In genomic region chr19:56137405-56137804, GRCh38 we compare ENCODE assay signal across 19 cellular contexts. TPM values are rescaled to one million over a fixed set of nuclear protein-coding genes. Genes with fewer than 3 reads are reported as not detected.
A peak's percentile ranks its signal among the peaks of the same experiment; 100 is the strongest.
DNase-seq lines count a peak whose midpoint lies in the region; ATAC-seq and TF ChIP-seq lines count a peak whose summit lies in the region.
"Had no signal": no experiment of that assay in that cellular context is flagged by ENCODE, and none has a peak within 500 bp of the region (broad histone marks: within the 10 kb centered on the region; RNA-seq: fewer than 3 reads in every experiment).

No MANE protein-coding gene starts in this region.

- peak overlapping the region in 3 of 5 experiments; percentile 49 to 75 (median 55) for H3K27ac Mint-ChIP-seq in brain
- H3K27ac Mint-ChIP-seq: activated naive CD8-positive, alpha-beta T cell treated with anti-CD3 and anti-CD28 coated beads, Interleukin-2, amount 10 ng/mL, durations not matched to agents 7 days and 5 days; effector memory CD8-positive, alpha-beta T cell; naive thymus-derived CD4-positive, alpha-beta T cell had no signal

- ATAC-seq in right lobe of liver (peak; percentile 5 to 39 (median 26)), upper lobe of left lung (ENCODE audit: low FRiP score in 2 of 2) (no peak), HG03135 (IDR thresholded peaks at IDR 0.05; ENCODE audit: unreplicated experiment) (no peak)
- ATAC-seq: effector memory CD8-positive, alpha-beta T cell; HCT116; naive thymus-derived CD4-positive, alpha-beta T cell had no signal

- peak overlapping the region; percentile 54; the same call in 1 of the 2 replicates for H3K4me2 ChIP-seq in MM.1S (ENCODE audit: low read depth, low read length)
- H3K4me2 ChIP-seq in GM23248 (ENCODE audit: unreplicated experiment), result no peak overlapping the region

- DNase-seq in MM.1S, result no peak
- DNase-seq in right lobe of liver, result peak; percentile 83 to 85 (median 84)
- DNase-seq in upper lobe of left lung, result peak in 1 of 2 donors; percentile 84
- DNase-seq in NCI-H82 treated with DMSO at 0.1 percent for 48 hours (lab: John Stamatoyannopoulos, UW; ENCODE audit: unreplicated experiment), result no peak
- no peak for DNase-seq in GM23248
- DNase-seq: activated naive CD8-positive, alpha-beta T cell treated with anti-CD3 and anti-CD28 coated beads, Interleukin-2, amount 10 ng/mL, durations not matched to agents 7 days and 5 days; activated T-cell treated with anti-CD3 and anti-CD28 coated beads, Interleukin-2, amount 50 U/mL, for 48 hours; effector memory CD8-positive, alpha-beta T cell; IMR-90; naive thymus-derived CD4-positive, alpha-beta T cell; NCI-H2171; retina had no signal

- H3K4me3 Mint-ChIP-seq in brain, result peak overlapping the region in 1 of 5 experiments; percentile 42
- H3K4me3 Mint-ChIP-seq: activated naive CD8-positive, alpha-beta T cell treated with anti-CD3 and anti-CD28 coated beads, Interleukin-2, amount 10 ng/mL, durations not matched to agents 7 days and 5 days; effector memory CD8-positive, alpha-beta T cell; naive thymus-derived CD4-positive, alpha-beta T cell had no signal

- H3K4me1 ChIP-seq in MM.1S (ENCODE audit: low read length) (peaks cover 23% of the 10 kb centered on the region), right lobe of liver (peaks cover 0 to 47% (median 22%) of the 10 kb centered on the region in 4 donors), upper lobe of left lung (peaks cover 25 to 66% (median 42%) of the 10 kb centered on the region in 4 donors), GM23248 (ENCODE audit: insufficient read depth) (peaks cover 8% of the 10 kb centered on the region)

- no peaks in the 10 kb centered on the region for H3K36me3 Mint-ChIP-seq in brain
- H3K36me3 Mint-ChIP-seq: activated naive CD8-positive, alpha-beta T cell treated with anti-CD3 and anti-CD28 coated beads, Interleukin-2, amount 10 ng/mL, durations not matched to agents 7 days and 5 days; naive thymus-derived CD4-positive, alpha-beta T cell had no signal

- H3K9ac ChIP-seq in MM.1S (ENCODE audit: low read length) (no peak overlapping the region), GM23248 (no peak overlapping the region)

- no peak for TF ChIP-seq EP300 in upper lobe of left lung (IDR thresholded peaks at IDR 0.05)

- in situ Hi-C loops in GM23248 (cut with MboI), result no loop called here

- H3K4me1 Mint-ChIP-seq in brain, result peaks cover 43% of the 10 kb centered on the region

- no peaks in the 10 kb centered on the region for H3K9me3 Mint-ChIP-seq in brain
- H3K9me3 Mint-ChIP-seq: activated naive CD8-positive, alpha-beta T cell treated with anti-CD3 and anti-CD28 coated beads, Interleukin-2, amount 10 ng/mL, durations not matched to agents 7 days and 5 days; effector memory CD8-positive, alpha-beta T cell; naive thymus-derived CD4-positive, alpha-beta T cell had no signal

- H3F3A ChIP-seq in MM.1S (ENCODE audit: insufficient read depth, low read length) (peaks cover 17% of the 10 kb centered on the region), GM23248 (ENCODE audit: insufficient read depth) (no peaks in the 10 kb centered on the region)

- no peak overlapping the region for H3K4me3 ChIP-seq in MM.1S (ENCODE audit: low read length)
- H3K4me3 ChIP-seq in right lobe of liver, result no peak overlapping the region
- no peak overlapping the region for H3K4me3 ChIP-seq in upper lobe of left lung
- H3K4me3 ChIP-seq in GM23248, result no peak overlapping the region
- H3K4me3 ChIP-seq: SK-N-MC had no signal

- H3K27me3 ChIP-seq in MM.1S (replicated peaks; ENCODE audit: insufficient read depth, low read length) (no peaks in the 10 kb centered on the region), right lobe of liver (no peaks in the 10 kb centered on the region), upper lobe of left lung (no peaks in the 10 kb centered on the region), GM23248 (replicated peaks; ENCODE audit: insufficient read depth) (no peaks in the 10 kb centered on the region)

- H3K27me3 Mint-ChIP-seq in brain, result no peaks in the 10 kb centered on the region
- H3K27me3 Mint-ChIP-seq: activated naive CD8-positive, alpha-beta T cell treated with anti-CD3 and anti-CD28 coated beads, Interleukin-2, amount 10 ng/mL, durations not matched to agents 7 days and 5 days; effector memory CD8-positive, alpha-beta T cell had no signal

- TF ChIP-seq CTCF in MM.1S (IDR thresholded peaks at IDR 0.05; ENCODE audit: low read length) (no peak), brain (conservative IDR thresholded peaks at IDR 0.05) (no peak), right lobe of liver (IDR thresholded peaks at IDR 0.05) (no peak), upper lobe of left lung (IDR thresholded peaks at IDR 0.05) (no peak)

- intact Hi-C loops in right lobe of liver (cut with DNase I), result no loop called here

- H4K20me1 ChIP-seq in MM.1S (ENCODE audit: insufficient read depth, low read length) (no peaks in the 10 kb centered on the region), GM23248 (ENCODE audit: insufficient read depth) (no peaks in the 10 kb centered on the region)

- no peak for TF ChIP-seq POLR2A in right lobe of liver (IDR thresholded peaks at IDR 0.05)
- peak in 1 of 4 donors; percentile 20 for TF ChIP-seq POLR2A in upper lobe of left lung (IDR thresholded peaks at IDR 0.05)

- H3K79me2 ChIP-seq in MM.1S (ENCODE audit: low read length) (peaks cover 8% of the 10 kb centered on the region), GM23248 (ENCODE audit: insufficient read depth) (peaks cover 8% of the 10 kb centered on the region)

- H3K27ac ChIP-seq in MM.1S (ENCODE audit: low read length) (peak overlapping the region; percentile 83; the same call in 1 of the 2 replicates), right lobe of liver (peak overlapping the region; percentile 54 to 72 (median 59)), upper lobe of left lung (peak overlapping the region; percentile 22 to 82 (median 76)), GM23248 (no peak overlapping the region)
- H3K27ac ChIP-seq: SK-N-MC had no signal

- H3K36me3 ChIP-seq in MM.1S (replicated peaks; ENCODE audit: insufficient read depth, low read length), result no peaks in the 10 kb centered on the region
- H3K36me3 ChIP-seq in right lobe of liver, result no peaks in the 10 kb centered on the region
- H3K36me3 ChIP-seq in upper lobe of left lung, result no peaks in the 10 kb centered on the region
- no peaks in the 10 kb centered on the region for H3K36me3 ChIP-seq in GM23248 (ENCODE audit: low read depth)

- WGBS in right lobe of liver (ENCODE audit: insufficient coverage, low coverage, low lambda C conversion rate, missing lambda C conversion rate), result 12% methylated on average over 5 of the region's 6 CpGs
- WGBS in upper lobe of left lung, 2 donors, result 38 to 45% methylated on average over 6 of the region's 6 CpGs
- 47 to 51% methylated on average over 6 of the region's 6 CpGs for WGBS in GM23248 (ENCODE audit: low coverage in 1 of 2, low lambda C conversion rate in 2 of 2, missing lambda C conversion rate in 2 of 2), 2 experiments

- 0 out of 2 replicates have a peak overlapping the region, but pooled peaks have one; percentile 42 for H2AFZ ChIP-seq in MM.1S (ENCODE audit: low read length)
- H2AFZ ChIP-seq in GM23248, result no peak overlapping the region

- no peaks in the 10 kb centered on the region for H3K9me2 ChIP-seq in MM.1S (replicated peaks; ENCODE audit: insufficient read depth, low read length)
- H3K9me2 ChIP-seq in GM23248 (ENCODE audit: insufficient read depth), result no peaks in the 10 kb centered on the region

- H3K9me3 ChIP-seq in MM.1S (replicated peaks; ENCODE audit: insufficient read depth, low read length) (no peaks in the 10 kb centered on the region), right lobe of liver (no peaks in the 10 kb centered on the region), upper lobe of left lung (no peaks in the 10 kb centered on the region), GM23248 (ENCODE audit: low read depth) (no peaks in the 10 kb centered on the region)

RNA-seq across cellular contexts. Expression of gene ZNF444, which starts 3.7 kb away (rescaled TPM):
- polyA plus RNA-seq in brain (ENCODE audit: insufficient read depth, low read depth, low replicate concordance) (39.9 TPM), GM23248 (2016; fragmentation: Nextera tagmentation; extraction: Ambion mirVana) (7.7 and 9.6 TPM in 2 replicates)
- total RNA-seq in right lobe of liver (10 to 100 TPM; 23.2 to 38.4 (median 30.8) TPM), upper lobe of left lung (100 to 1,000 TPM in 2 of 6 donors, 10 to 100 TPM in 4; 29.2 to 131 (median 61.3) TPM)
- 21.8 and 25.3 TPM in 2 replicates for total RNA-seq in GM23248 (2014; rRNA removed; shearing (Covaris generic))

RNA-seq across cellular contexts. Expression of gene ZNF787, which starts 16.3 kb away (rescaled TPM):
- 30.6 TPM for polyA plus RNA-seq in brain (ENCODE audit: insufficient read depth, low read depth, low replicate concordance)
- total RNA-seq in right lobe of liver, result 10 to 100 TPM; 15.8 to 26.0 (median 22.5) TPM
- total RNA-seq in upper lobe of left lung, result 10 to 100 TPM; 20.5 to 45.4 (median 35.8) TPM
- total RNA-seq in GM23248 (2014; rRNA removed; shearing (Covaris generic)), result 19.5 and 21.4 TPM in 2 replicates
- polyA plus RNA-seq in GM23248 (2016; fragmentation: Nextera tagmentation; extraction: Ambion mirVana), result 1.5 and 1.7 TPM in 2 replicates

RNA-seq across cellular contexts. Expression of gene GALP, which starts 38.4 kb away (rescaled TPM):
- polyA plus RNA-seq in brain (ENCODE audit: insufficient read depth, low read depth, low replicate concordance) (not detected), GM23248 (2016; fragmentation: Nextera tagmentation; extraction: Ambion mirVana) (not detected in 2 replicates)
- total RNA-seq in right lobe of liver (under 1 TPM in 2 of 6 experiments, not detected in 4; 0.42 to 0.46 TPM), upper lobe of left lung (not detected)
- total RNA-seq in GM23248 (2014; rRNA removed; shearing (Covaris generic)), result not detected in 2 replicates
- total RNA-seq: activated naive CD8-positive, alpha-beta T cell treated with anti-CD3 and anti-CD28 coated beads, Interleukin-2, amount 10 ng/mL, durations not matched to agents 7 days and 5 days; cardiac septum; fibroblast of villous mesenchyme; IMR-90; naive thymus-derived CD4-positive, alpha-beta T cell; OCI-LY7 had no signal
- polyA plus RNA-seq: IMR-90; naive thymus-derived CD4-positive, alpha-beta T cell had no signal

Comparison
In these comparisons a context has a peak if more than half of its experiments do, and no peak if none do; other contexts are left out.
1. DNase-seq: peak in right lobe of liver (3 of 3); none in MM.1S (single experiment), NCI-H82 treated with DMSO at 0.1 percent for 48 hours (single experiment) and GM23248 (single experiment).
2. ATAC-seq: peak in right lobe of liver (4 of 4); none in upper lobe of left lung (0 of 2) and HG03135 (single experiment).